Comparison of ENCODE assay signal across 23 cellular contexts in the genomic region with DNA sequence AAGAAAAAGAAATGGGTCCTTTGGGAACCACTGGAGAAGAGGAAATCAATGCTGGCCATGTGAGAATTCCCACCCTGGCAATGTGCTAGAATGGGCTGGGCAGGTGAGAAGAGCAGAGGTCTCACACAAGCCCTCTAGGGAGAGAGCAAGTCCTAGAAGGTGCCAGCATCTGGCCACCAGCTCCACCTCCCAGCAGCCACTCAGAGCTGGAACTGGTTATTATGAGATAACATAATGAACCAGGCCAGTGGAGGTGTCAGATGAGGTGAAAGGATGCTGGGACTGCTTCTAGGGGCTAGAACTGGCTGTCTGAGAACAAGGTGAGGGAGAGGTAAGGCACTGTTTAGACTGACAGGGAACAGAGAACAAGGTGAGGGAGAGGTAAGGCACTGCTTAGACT.
"Had no signal": no experiment of that assay in that cellular context is flagged by ENCODE, and none has a peak within 500 bp of the region (broad histone marks: within the 10 kb centered on the region; RNA-seq: fewer than 3 reads in every experiment).

No MANE protein-coding gene starts in this region.

- H3K4me2 ChIP-seq: SK-N-SH had no signal

- H3K27me3 Mint-ChIP-seq: activated CD4-positive, alpha-beta memory T cell treated with anti-CD3 and anti-CD28 coated beads, Interleukin-2, amount 10 ng/mL, durations not matched to agents 7 days and 5 days; activated CD4-positive, alpha-beta T cell treated with anti-CD3 and anti-CD28 coated beads, Interleukin-2, amount 10 ng/mL, durations not matched to agents 24 days and 14 days; naive thymus-derived CD8-positive, alpha-beta T cell had no signal

- H3K36me3 ChIP-seq: ovary had no signal

- H3K4me1 Mint-ChIP-seq: activated CD4-positive, alpha-beta memory T cell treated with anti-CD3 and anti-CD28 coated beads, Interleukin-2, amount 10 ng/mL, durations not matched to agents 7 days and 5 days had no signal

- H3K27me3 ChIP-seq: gastroesophageal sphincter, heart right ventricle, neutrophil, ovary, testis, upper lobe of left lung had no signal

- H3K4me3 Mint-ChIP-seq: activated CD4-positive, alpha-beta memory T cell treated with anti-CD3 and anti-CD28 coated beads, Interleukin-2, amount 10 ng/mL, durations not matched to agents 7 days and 5 days; activated CD4-positive, alpha-beta T cell treated with anti-CD3 and anti-CD28 coated beads, Interleukin-2, amount 10 ng/mL, durations not matched to agents 24 days and 14 days; naive thymus-derived CD8-positive, alpha-beta T cell; T-helper 2 cell treated with Interferon-gamma antibody and Interleukin-4, amounts not matched to agents 5 μg/mL and 100 μg/mL, for 36 hours had no signal

- H3K4me1 ChIP-seq: lower lobe of right lung, prostate gland, upper lobe of left lung had no signal

- H3K9me3 ChIP-seq: gastroesophageal sphincter, heart right ventricle, lower lobe of right lung, neutrophil, ovary, prostate gland, SK-N-SH, testis, upper lobe of left lung had no signal

- DNase-seq: activated CD4-positive, alpha-beta memory T cell treated with anti-CD3 and anti-CD28 coated beads, Interleukin-2, amount 10 ng/mL, durations not matched to agents 7 days and 5 days; activated CD4-positive, alpha-beta T cell treated with anti-CD3 and anti-CD28 coated beads, Interleukin-2, amount 10 ng/mL, durations not matched to agents 24 days and 14 days; activated naive CD4-positive, alpha-beta T cell treated with anti-CD3 and anti-CD28 coated beads, Interleukin-2, amount 50 U/mL, for 16 hours; cortex of kidney; islet precursor cell; left colon; lower lobe of right lung; naive thymus-derived CD8-positive, alpha-beta T cell; ovary; SIG-M5; SK-N-SH; stimulated activated CD4-positive, alpha-beta T cell treated with anti-CD3 and anti-CD28 coated beads, Interleukin-4, amount 100 ng/mL, for 4 hours; testis; upper lobe of left lung had no signal

- H3K27ac ChIP-seq: epithelial cell of prostate, gastroesophageal sphincter, heart right ventricle, lower lobe of right lung, neutrophil, ovary, prostate gland, testis, upper lobe of left lung, VCaP had no signal

- H3K27ac Mint-ChIP-seq: activated CD4-positive, alpha-beta memory T cell treated with anti-CD3 and anti-CD28 coated beads, Interleukin-2, amount 10 ng/mL, durations not matched to agents 7 days and 5 days; activated T-helper 2 cell treated with anti-CD3 and anti-CD28 coated beads, Interferon-gamma antibody, Interleukin-2, Interleukin-4, amounts not matched to agents 10 μg/mL and 5 μg/mL and 100 μg/mL, durations not matched to agents 14 hours and 24 hours and 36 hours; T-helper 2 cell treated with Interferon-gamma antibody and Interleukin-4, amounts not matched to agents 5 μg/mL and 100 μg/mL, for 36 hours had no signal

- H3K9me3 Mint-ChIP-seq: activated CD4-positive, alpha-beta memory T cell treated with anti-CD3 and anti-CD28 coated beads, Interleukin-2, amount 10 ng/mL, durations not matched to agents 7 days and 5 days; activated CD4-positive, alpha-beta T cell treated with anti-CD3 and anti-CD28 coated beads, Interleukin-2, amount 10 ng/mL, durations not matched to agents 24 days and 14 days; activated T-helper 2 cell treated with anti-CD3 and anti-CD28 coated beads, Interferon-gamma antibody, Interleukin-2, Interleukin-4, amounts not matched to agents 10 μg/mL and 5 μg/mL and 100 μg/mL, durations not matched to agents 14 hours and 24 hours and 36 hours; naive thymus-derived CD8-positive, alpha-beta T cell; T-helper 2 cell treated with Interferon-gamma antibody and Interleukin-4, amounts not matched to agents 5 μg/mL and 100 μg/mL, for 36 hours had no signal

- H3K9ac ChIP-seq: SK-N-SH had no signal

- H3K4me3 ChIP-seq: gastroesophageal sphincter, heart right ventricle, lower lobe of right lung, ovary, prostate gland, testis, upper lobe of left lung had no signal

- ATAC-seq: activated CD4-positive, CD25-positive, alpha-beta regulatory T cell treated with anti-CD3 and anti-CD28 coated beads, Interleukin-2, amount 50 U/mL, for 24 hours; gastroesophageal sphincter; left colon; lower lobe of right lung; naive thymus-derived CD8-positive, alpha-beta T cell had no signal
